ENCODE assay signal across 1 cellular context in the genomic region with DNA sequence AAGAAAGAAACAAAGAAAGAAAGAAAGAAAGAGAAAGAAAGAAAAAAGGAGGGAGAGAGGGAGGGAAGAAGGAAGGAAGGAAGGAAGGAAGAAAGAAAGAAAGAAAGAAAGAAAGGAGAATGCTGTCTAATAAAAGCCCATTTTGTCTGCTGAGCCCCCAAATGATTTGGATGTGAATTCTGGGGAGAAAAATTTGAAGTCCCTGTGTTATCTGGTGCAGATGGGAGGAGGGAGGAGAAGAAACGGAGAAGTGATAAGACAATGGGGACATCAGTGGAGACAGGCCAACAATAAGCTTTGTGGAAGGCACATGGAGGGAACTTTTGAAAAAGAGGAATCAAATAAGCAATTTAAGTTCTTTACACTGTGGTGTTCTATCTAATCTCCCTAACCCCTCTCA.
TF ChIP-seq lines count a peak whose summit lies in the region.

No MANE protein-coding gene starts in this region.

TF ChIP-seq in K562, 482 proteins besides CTCF, POLR2A, EP300 and RAD21 (continued from another document and continues in another):
- TF ChIP-seq VEZF1 (CRISPR knock-in tag; IDR thresholded peaks at IDR 0.05) (peak; percentile 37; the same call in 1 of the 2 replicates), ZNF324 (CRISPR knock-in tag; IDR thresholded peaks at IDR 0.05) (no peak), ZNF57 (CRISPR knock-in tag; IDR thresholded peaks at IDR 0.05) (no peak), CREB3 (tag; conservative IDR thresholded peaks at IDR 0.05; ENCODE audit: low read depth) (no peak), THAP7 (CRISPR knock-in tag; IDR thresholded peaks at IDR 0.05) (no peak), ZNF184 (CRISPR knock-in tag; IDR thresholded peaks at IDR 0.05) (no peak), TAF15 (IDR thresholded peaks at IDR 0.05; ENCODE audit: low read depth, low read length) (no peak), STAG1 (CRISPR knock-in tag; IDR thresholded peaks at IDR 0.05; ENCODE audit: borderline replicate concordance) (no peak), EHMT2 (IDR thresholded peaks at IDR 0.05) (peak; percentile 88), GATAD2A (IDR thresholded peaks at IDR 0.05) (peak; percentile 92), E2F3 (CRISPR knock-in tag; IDR thresholded peaks at IDR 0.05) (no peak), POLR2G (IDR thresholded peaks at IDR 0.05; ENCODE audit: low read depth, low read length) (no peak), ZBTB7A (IDR thresholded peaks at IDR 0.05; ENCODE audit: borderline replicate concordance, control insufficient read depth, low read depth, low read length) (no peak), MECOM (CRISPR knock-in tag; IDR thresholded peaks at IDR 0.05) (peak; percentile 90), CCAR2 (IDR thresholded peaks at IDR 0.05; ENCODE audit: low read depth, low read length) (no peak), CBX8 (IDR thresholded peaks at IDR 0.05; ENCODE audit: borderline replicate concordance, extremely low read depth, low read depth, low read length, poor library complexity, severe bottlenecking) (no peak), SIN3B (IDR thresholded peaks at IDR 0.05; ENCODE audit: low read depth) (no peak), ESRRB (CRISPR knock-in tag; IDR thresholded peaks at IDR 0.05; ENCODE audit: borderline replicate concordance) (no peak), TCF3 (CRISPR knock-in tag; IDR thresholded peaks at IDR 0.05) (peak; percentile 64), TOE1 (IDR thresholded peaks at IDR 0.05; ENCODE audit: borderline replicate concordance) (0 out of 2 replicates have a peak, but pooled peaks have one; percentile 32), TOE1 (CRISPR knock-in tag; IDR thresholded peaks at IDR 0.05; ENCODE audit: borderline replicate concordance, low read depth) (no peak), NCOR1 (IDR thresholded peaks at IDR 0.05) (peak; percentile 52), MITF (IDR thresholded peaks at IDR 0.05) (no peak), SRSF7 (optimal IDR thresholded peaks at IDR 0.05; ENCODE audit: low read depth, low read length) (no peak), SLC30A9 (CRISPR knock-in tag; IDR thresholded peaks at IDR 0.05) (no peak), DNMT1 (IDR thresholded peaks at IDR 0.05) (no peak), GATAD2B (IDR thresholded peaks at IDR 0.05; ENCODE audit: borderline replicate concordance) (no peak), EP400 (IDR thresholded peaks at IDR 0.05) (peak; percentile 46; the same call in 1 of the 2 replicates), ZNF766 (CRISPR knock-in tag; conservative IDR thresholded peaks at IDR 0.05) (no peak), ZNF695 (CRISPR knock-in tag; IDR thresholded peaks at IDR 0.05) (no peak), ILF3 (IDR thresholded peaks at IDR 0.05; ENCODE audit: borderline replicate concordance) (no peak), KAT2B (IDR thresholded peaks at IDR 0.05; ENCODE audit: low read depth, low read length) (no peak), HNRNPUL1 (IDR thresholded peaks at IDR 0.05; ENCODE audit: low read length) (no peak), ZBTB1 (CRISPR knock-in tag; IDR thresholded peaks at IDR 0.05; ENCODE audit: borderline replicate concordance, low read depth) (no peak), HOXB6 (CRISPR knock-in tag; IDR thresholded peaks at IDR 0.05; ENCODE audit: borderline replicate concordance) (no peak), SMC3 (conservative IDR thresholded peaks at IDR 0.05; ENCODE audit: insufficient read depth, low read depth, low read length) (no peak), CBFA2T2 (conservative IDR thresholded peaks at IDR 0.05) (peak; percentile 43), HMGN3 (IDR thresholded peaks at IDR 0.05; ENCODE audit: borderline replicate concordance, extremely low read depth, insufficient read length, low read depth, low read length) (no peak), NFRKB (IDR thresholded peaks at IDR 0.05; ENCODE audit: low read depth) (0 out of 2 replicates have a peak, but pooled peaks have one; percentile 27), ZNF830 (CRISPR knock-in tag; IDR thresholded peaks at IDR 0.05) (no peak), ZNF384 (IDR thresholded peaks at IDR 0.05; ENCODE audit: low read depth, low read length) (no peak), KDM2B (CRISPR knock-in tag; IDR thresholded peaks at IDR 0.05) (no peak), NR2C1 (IDR thresholded peaks at IDR 0.05) (peak; percentile 34; the same call in 1 of the 2 replicates), NR2C1 (tag; IDR thresholded peaks at IDR 0.05) (no peak), FOS (IDR thresholded peaks at IDR 0.05; ENCODE audit: extremely low read depth, insufficient read length) (no peak), TEAD2 (tag; IDR thresholded peaks at IDR 0.05) (no peak), CBX1 (IDR thresholded peaks at IDR 0.05; ENCODE audit: low read depth) (no peak), SRF (CRISPR knock-in tag; IDR thresholded peaks at IDR 0.05) (no peak)
- TF ChIP-seq, protein P1, sequence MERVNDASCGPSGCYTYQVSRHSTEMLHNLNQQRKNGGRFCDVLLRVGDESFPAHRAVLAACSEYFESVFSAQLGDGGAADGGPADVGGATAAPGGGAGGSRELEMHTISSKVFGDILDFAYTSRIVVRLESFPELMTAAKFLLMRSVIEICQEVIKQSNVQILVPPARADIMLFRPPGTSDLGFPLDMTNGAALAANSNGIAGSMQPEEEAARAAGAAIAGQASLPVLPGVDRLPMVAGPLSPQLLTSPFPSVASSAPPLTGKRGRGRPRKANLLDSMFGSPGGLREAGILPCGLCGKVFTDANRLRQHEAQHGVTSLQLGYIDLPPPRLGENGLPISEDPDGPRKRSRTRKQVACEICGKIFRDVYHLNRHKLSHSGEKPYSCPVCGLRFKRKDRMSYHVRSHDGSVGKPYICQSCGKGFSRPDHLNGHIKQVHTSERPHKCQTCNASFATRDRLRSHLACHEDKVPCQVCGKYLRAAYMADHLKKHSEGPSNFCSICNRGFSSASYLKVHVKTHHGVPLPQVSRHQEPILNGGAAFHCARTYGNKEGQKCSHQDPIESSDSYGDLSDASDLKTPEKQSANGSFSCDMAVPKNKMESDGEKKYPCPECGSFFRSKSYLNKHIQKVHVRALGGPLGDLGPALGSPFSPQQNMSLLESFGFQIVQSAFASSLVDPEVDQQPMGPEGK (CRISPR knock-in tag; IDR thresholded peaks at IDR 0.05; ENCODE audit: borderline replicate concordance) = no peak
- TF ChIP-seq, protein P2, sequence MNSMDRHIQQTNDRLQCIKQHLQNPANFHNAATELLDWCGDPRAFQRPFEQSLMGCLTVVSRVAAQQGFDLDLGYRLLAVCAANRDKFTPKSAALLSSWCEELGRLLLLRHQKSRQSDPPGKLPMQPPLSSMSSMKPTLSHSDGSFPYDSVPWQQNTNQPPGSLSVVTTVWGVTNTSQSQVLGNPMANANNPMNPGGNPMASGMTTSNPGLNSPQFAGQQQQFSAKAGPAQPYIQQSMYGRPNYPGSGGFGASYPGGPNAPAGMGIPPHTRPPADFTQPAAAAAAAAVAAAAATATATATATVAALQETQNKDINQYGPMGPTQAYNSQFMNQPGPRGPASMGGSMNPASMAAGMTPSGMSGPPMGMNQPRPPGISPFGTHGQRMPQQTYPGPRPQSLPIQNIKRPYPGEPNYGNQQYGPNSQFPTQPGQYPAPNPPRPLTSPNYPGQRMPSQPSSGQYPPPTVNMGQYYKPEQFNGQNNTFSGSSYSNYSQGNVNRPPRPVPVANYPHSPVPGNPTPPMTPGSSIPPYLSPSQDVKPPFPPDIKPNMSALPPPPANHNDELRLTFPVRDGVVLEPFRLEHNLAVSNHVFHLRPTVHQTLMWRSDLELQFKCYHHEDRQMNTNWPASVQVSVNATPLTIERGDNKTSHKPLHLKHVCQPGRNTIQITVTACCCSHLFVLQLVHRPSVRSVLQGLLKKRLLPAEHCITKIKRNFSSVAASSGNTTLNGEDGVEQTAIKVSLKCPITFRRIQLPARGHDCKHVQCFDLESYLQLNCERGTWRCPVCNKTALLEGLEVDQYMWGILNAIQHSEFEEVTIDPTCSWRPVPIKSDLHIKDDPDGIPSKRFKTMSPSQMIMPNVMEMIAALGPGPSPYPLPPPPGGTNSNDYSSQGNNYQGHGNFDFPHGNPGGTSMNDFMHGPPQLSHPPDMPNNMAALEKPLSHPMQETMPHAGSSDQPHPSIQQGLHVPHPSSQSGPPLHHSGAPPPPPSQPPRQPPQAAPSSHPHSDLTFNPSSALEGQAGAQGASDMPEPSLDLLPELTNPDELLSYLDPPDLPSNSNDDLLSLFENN (IDR thresholded peaks at IDR 0.05; ENCODE audit: low read depth in 2 of 2, low read length in 2 of 2) = no peak
- TF ChIP-seq, protein P3, sequence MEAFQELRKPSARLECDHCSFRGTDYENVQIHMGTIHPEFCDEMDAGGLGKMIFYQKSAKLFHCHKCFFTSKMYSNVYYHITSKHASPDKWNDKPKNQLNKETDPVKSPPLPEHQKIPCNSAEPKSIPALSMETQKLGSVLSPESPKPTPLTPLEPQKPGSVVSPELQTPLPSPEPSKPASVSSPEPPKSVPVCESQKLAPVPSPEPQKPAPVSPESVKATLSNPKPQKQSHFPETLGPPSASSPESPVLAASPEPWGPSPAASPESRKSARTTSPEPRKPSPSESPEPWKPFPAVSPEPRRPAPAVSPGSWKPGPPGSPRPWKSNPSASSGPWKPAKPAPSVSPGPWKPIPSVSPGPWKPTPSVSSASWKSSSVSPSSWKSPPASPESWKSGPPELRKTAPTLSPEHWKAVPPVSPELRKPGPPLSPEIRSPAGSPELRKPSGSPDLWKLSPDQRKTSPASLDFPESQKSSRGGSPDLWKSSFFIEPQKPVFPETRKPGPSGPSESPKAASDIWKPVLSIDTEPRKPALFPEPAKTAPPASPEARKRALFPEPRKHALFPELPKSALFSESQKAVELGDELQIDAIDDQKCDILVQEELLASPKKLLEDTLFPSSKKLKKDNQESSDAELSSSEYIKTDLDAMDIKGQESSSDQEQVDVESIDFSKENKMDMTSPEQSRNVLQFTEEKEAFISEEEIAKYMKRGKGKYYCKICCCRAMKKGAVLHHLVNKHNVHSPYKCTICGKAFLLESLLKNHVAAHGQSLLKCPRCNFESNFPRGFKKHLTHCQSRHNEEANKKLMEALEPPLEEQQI (IDR thresholded peaks at IDR 0.05) = peak; percentile 56; the same call in 1 of the 2 replicates
- TF ChIP-seq, protein P4, sequence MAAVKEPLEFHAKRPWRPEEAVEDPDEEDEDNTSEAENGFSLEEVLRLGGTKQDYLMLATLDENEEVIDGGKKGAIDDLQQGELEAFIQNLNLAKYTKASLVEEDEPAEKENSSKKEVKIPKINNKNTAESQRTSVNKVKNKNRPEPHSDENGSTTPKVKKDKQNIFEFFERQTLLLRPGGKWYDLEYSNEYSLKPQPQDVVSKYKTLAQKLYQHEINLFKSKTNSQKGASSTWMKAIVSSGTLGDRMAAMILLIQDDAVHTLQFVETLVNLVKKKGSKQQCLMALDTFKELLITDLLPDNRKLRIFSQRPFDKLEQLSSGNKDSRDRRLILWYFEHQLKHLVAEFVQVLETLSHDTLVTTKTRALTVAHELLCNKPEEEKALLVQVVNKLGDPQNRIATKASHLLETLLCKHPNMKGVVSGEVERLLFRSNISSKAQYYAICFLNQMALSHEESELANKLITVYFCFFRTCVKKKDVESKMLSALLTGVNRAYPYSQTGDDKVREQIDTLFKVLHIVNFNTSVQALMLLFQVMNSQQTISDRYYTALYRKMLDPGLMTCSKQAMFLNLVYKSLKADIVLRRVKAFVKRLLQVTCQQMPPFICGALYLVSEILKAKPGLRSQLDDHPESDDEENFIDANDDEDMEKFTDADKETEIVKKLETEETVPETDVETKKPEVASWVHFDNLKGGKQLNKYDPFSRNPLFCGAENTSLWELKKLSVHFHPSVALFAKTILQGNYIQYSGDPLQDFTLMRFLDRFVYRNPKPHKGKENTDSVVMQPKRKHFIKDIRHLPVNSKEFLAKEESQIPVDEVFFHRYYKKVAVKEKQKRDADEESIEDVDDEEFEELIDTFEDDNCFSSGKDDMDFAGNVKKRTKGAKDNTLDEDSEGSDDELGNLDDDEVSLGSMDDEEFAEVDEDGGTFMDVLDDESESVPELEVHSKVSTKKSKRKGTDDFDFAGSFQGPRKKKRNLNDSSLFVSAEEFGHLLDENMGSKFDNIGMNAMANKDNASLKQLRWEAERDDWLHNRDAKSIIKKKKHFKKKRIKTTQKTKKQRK (IDR thresholded peaks at IDR 0.05; ENCODE audit: borderline replicate concordance, low read depth, low read length) = no peak
- TF ChIP-seq, protein P5, sequence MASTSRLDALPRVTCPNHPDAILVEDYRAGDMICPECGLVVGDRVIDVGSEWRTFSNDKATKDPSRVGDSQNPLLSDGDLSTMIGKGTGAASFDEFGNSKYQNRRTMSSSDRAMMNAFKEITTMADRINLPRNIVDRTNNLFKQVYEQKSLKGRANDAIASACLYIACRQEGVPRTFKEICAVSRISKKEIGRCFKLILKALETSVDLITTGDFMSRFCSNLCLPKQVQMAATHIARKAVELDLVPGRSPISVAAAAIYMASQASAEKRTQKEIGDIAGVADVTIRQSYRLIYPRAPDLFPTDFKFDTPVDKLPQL (IDR thresholded peaks at IDR 0.05; ENCODE audit: extremely low read depth, insufficient read length) = no peak
